ENCODE assay signal across 8 cellular contexts in genomic region chr2:109513749-109514588, GRCh38.
DNase-seq lines count a peak whose midpoint lies in the region; ATAC-seq and TF ChIP-seq lines count a peak whose summit lies in the region.

No MANE protein-coding gene starts in this region.

- H3K9me1 ChIP-seq in IMR-90 (ENCODE audit: insufficient read depth, low read length) = peaks cover 14% of the 10 kb centered on the region; the same call in 1 of the 2 replicates

- peak overlapping the region; percentile 12 for H2BK120ac ChIP-seq in IMR-90 (ENCODE audit: low read depth, low read length)

- whole genome bisulfite sequencing in IMR-90 (ENCODE audit: extremely low coverage in 2 of 2, insufficient read length in 1 of 2), 2 experiments = 27% methylated on average over 6 of the region's 20 CpGs; no CpG with 5 or more reads in 1 of the 2 experiments

- H4K8ac ChIP-seq in IMR-90 (ENCODE audit: low read depth in 2 of 2, low read length in 2 of 2) = peak overlapping the region in 1 of 2 experiments; percentile 41; a peak in 2 of 4 replicates

- peak overlapping the region; percentile 23 for H2BK5ac ChIP-seq in IMR-90 (ENCODE audit: low read depth, low read length, poor library complexity, severe bottlenecking)

- H2AK9ac ChIP-seq in IMR-90 (replicated peaks; ENCODE audit: low read depth, low read length, poor library complexity) = peak overlapping the region; percentile 71

- peak; percentile 95 for DNase-seq in IMR-90
- peak; percentile 41 for DNase-seq in renal cortical epithelial cell (ENCODE audit: low read depth)
- DNase-seq in NCI-H187 treated with DMSO at 0.1 percent for 48 hours (lab: John Stamatoyannopoulos, UW) = no peak
- DNase-seq in DMS153 treated with DMSO at 0.1 percent for 48 hours (lab: John Stamatoyannopoulos, UW; ENCODE audit: unreplicated experiment) = no peak
- DNase-seq in NCI-H1436 (lab: John Stamatoyannopoulos, UW) = no peak

- POLR2A ChIA-PET in IMR-90 (lab: Charles Lee; ENCODE audit: unreplicated experiment) = no interaction called here

- H3K18ac ChIP-seq in IMR-90 (ENCODE audit: low read depth, low read length) = no peak overlapping the region

- peak overlapping the region; percentile 89 for H2AFZ ChIP-seq in IMR-90 (replicated peaks; ENCODE audit: low read length, poor library complexity)

- H3K4ac ChIP-seq in IMR-90 (ENCODE audit: low read depth, low read length) = peak overlapping the region; percentile 14

- H2BK15ac ChIP-seq in IMR-90 (ENCODE audit: low read depth, low read length) = no peak overlapping the region

- 0 out of 2 replicates have a peak overlapping the region, but pooled peaks have one; percentile 30 for H3K14ac ChIP-seq in IMR-90 (replicated peaks; ENCODE audit: low read depth, low read length)

- H3K27me3 ChIP-seq in IMR-90 (ENCODE audit: control insufficient read depth, insufficient read depth, low read length) = no peaks in the 10 kb centered on the region

- no peak for TF ChIP-seq CTCF in IMR-90 (conservative IDR thresholded peaks at IDR 0.05; ENCODE audit: low read depth, low read length)

- peaks cover 11% of the 10 kb centered on the region for H4K20me1 ChIP-seq in IMR-90 (ENCODE audit: insufficient read depth, low read length)

- H3K4me2 ChIP-seq in IMR-90 (ENCODE audit: low read depth, low read length) = peak overlapping the region; percentile 35; the same call in 1 of the 2 replicates

- ATAC-seq in GM18498 (IDR thresholded peaks at IDR 0.05; ENCODE audit: unreplicated experiment) (peak; percentile 59), GM21717 (IDR thresholded peaks at IDR 0.05; ENCODE audit: unreplicated experiment) (peak; percentile 70), IMR-90 (ENCODE audit: low read depth) (peak; percentile 83), esophagus mucosa (peak; percentile 50)

- dilution Hi-C loops in IMR-90 (cut with HindIII; ENCODE audit: low sequenced_read_pairs, unreplicated experiment) = no loop called here

- in situ Hi-C loops in IMR-90 (cut with MboI; ENCODE audit: low sequenced_read_pairs) = no loop called here

- no peak for TF ChIP-seq POLR2A in IMR-90 (IDR thresholded peaks at IDR 0.05; ENCODE audit: low read depth, low read length)

- no peak overlapping the region; the same call in 1 of the 2 replicates for H3K9ac ChIP-seq in IMR-90 (ENCODE audit: low read depth, low read length)

- H2AK5ac ChIP-seq in IMR-90 (ENCODE audit: low read depth, low read length) = no peak overlapping the region; the same call in 1 of the 2 replicates

- no peak for TF ChIP-seq RAD21 in IMR-90 (IDR thresholded peaks at IDR 0.05; ENCODE audit: low read length)

- BruUV-seq in IMR-90 (replicated peaks; lab: Mats Ljungman, UMichigan) = no TSS peak

- H3K4me3 ChIP-seq in IMR-90 (ENCODE audit: insufficient read depth, low read depth, low read length) = no peak overlapping the region

- H3K4me1 ChIP-seq in IMR-90 (ENCODE audit: control insufficient read depth, insufficient read depth, low read length) = peaks cover 8% of the 10 kb centered on the region

- H4K91ac ChIP-seq in IMR-90 (ENCODE audit: insufficient read depth, low read depth, low read length) = 0 out of 2 replicates have a peak overlapping the region, but pooled peaks have one; percentile 26

- no peaks in the 10 kb centered on the region for H3K36me3 ChIP-seq in IMR-90 (ENCODE audit: control insufficient read depth, insufficient read depth, low read length)

- no peak overlapping the region for H3K56ac ChIP-seq in IMR-90 (ENCODE audit: extremely low read depth, insufficient read depth, low read length)

- H3K27ac ChIP-seq in IMR-90 (ENCODE audit: insufficient read depth, low read length) = peak overlapping the region; percentile 19; the same call in 1 of the 2 replicates

- CTCF ChIA-PET in IMR-90 (lab: Yijun Ruan, JAX) = interaction anchor here (0.8 kb wide), 1 partner anchor 67 kb away, joined by 3 read pairs; no protein-coding TSS in a partner anchor

- H3K79me1 ChIP-seq in IMR-90 (ENCODE audit: low read depth in 1 of 2, low read length in 2 of 2) = 0 out of 4 replicates have a peak, but pooled peaks cover 0 to 6% of the 10 kb centered on the region in 2 experiments

- intact Hi-C loops in IMR-90 (cut with micrococcal nuclease) = loop anchor here (5.0 to 10.0 kb wide), 2 partner anchors 61 to 252 kb away; no protein-coding TSS in a partner anchor

- no peak overlapping the region for H2BK20ac ChIP-seq in IMR-90 (ENCODE audit: low read depth, low read length)

- no peak overlapping the region for H3K23ac ChIP-seq in IMR-90 (ENCODE audit: low read depth, low read length)

- no peaks in the 10 kb centered on the region for H3K9me3 ChIP-seq in IMR-90 (ENCODE audit: control insufficient read depth, insufficient read depth, low read length)

- H4K5ac ChIP-seq in IMR-90 (ENCODE audit: low read depth, low read length) = no peak overlapping the region; the same call in 1 of the 2 replicates

TF ChIP-seq in IMR-90, 13 proteins besides CTCF, POLR2A, EP300 and RAD21:
- TF ChIP-seq BHLHE40 (IDR thresholded peaks at IDR 0.05; ENCODE audit: low read depth, low read length) = 0 out of 2 replicates have a peak, but pooled peaks have one; percentile 21
- no peak for TF ChIP-seq RCOR1 (IDR thresholded peaks at IDR 0.05; ENCODE audit: insufficient replicate concordance, low read length)
- TF ChIP-seq MAFK (IDR thresholded peaks at IDR 0.05; ENCODE audit: low read depth, low read length) = no peak
- TF ChIP-seq CHD1 (IDR thresholded peaks at IDR 0.05; ENCODE audit: low read depth, low read length) = no peak
- no peak for TF ChIP-seq ELK1 (IDR thresholded peaks at IDR 0.05; ENCODE audit: borderline replicate concordance, low read depth, low read length)
- no peak for TF ChIP-seq MXI1 (IDR thresholded peaks at IDR 0.05; ENCODE audit: borderline replicate concordance, low read depth, low read length)
- 0 out of 2 replicates have a peak, but pooled peaks have one; percentile 6 for TF ChIP-seq USF2 (IDR thresholded peaks at IDR 0.05; ENCODE audit: low read depth, low read length)
- peak; percentile 80 for TF ChIP-seq FOS (IDR thresholded peaks at IDR 0.05; ENCODE audit: low read depth, low read length)
- no peak; the same call in 1 of the 2 replicates for TF ChIP-seq MAZ (IDR thresholded peaks at IDR 0.05; ENCODE audit: borderline replicate concordance, low read depth, low read length)
- no peak; the same call in 1 of the 2 replicates for TF ChIP-seq SMC3 (IDR thresholded peaks at IDR 0.05; ENCODE audit: low read depth, low read length)
- TF ChIP-seq NFE2L2 (IDR thresholded peaks at IDR 0.05; ENCODE audit: low read depth, low read length) = no peak
- TF ChIP-seq RFX5 (IDR thresholded peaks at IDR 0.05; ENCODE audit: low read depth, low read length) = no peak
- TF ChIP-seq CEBPB (IDR thresholded peaks at IDR 0.05; ENCODE audit: low read depth, low read length) = peak; percentile 68

Comparison
In these comparisons a context has a peak if more than half of its experiments do, and no peak if none do; other contexts are left out.
1. DNase-seq: peak in IMR-90 (single experiment) and renal cortical epithelial cell (single experiment); none in NCI-H187 treated with DMSO at 0.1 percent for 48 hours (single experiment), DMS153 treated with DMSO at 0.1 percent for 48 hours (single experiment) and NCI-H1436 (single experiment).
2. Peak in every context shown above with its lines, with median percentiles within 50 percentile points of each other: ATAC-seq.